ENCODE assay signal across 20 cellular contexts in genomic region chrX:30296408-30297254, GRCh38.
"Had no signal": no experiment of that assay in that cellular context is flagged by ENCODE, and none has a peak within 500 bp of the region (broad histone marks: within the 10 kb centered on the region; RNA-seq: fewer than 3 reads in every experiment).

No MANE protein-coding gene starts in this region.

- H3K36me3 ChIP-seq: adrenal gland, neutrophil, pancreas, right lobe of liver, suprapubic skin, transverse colon, uterus, WERI-Rb-1 had no signal

- DNase-seq: activated CD4-positive, alpha-beta T cell treated with anti-CD3 and anti-CD28 coated beads for 1 hour; activated gamma-delta T cell treated with Interleukin-2 at 50 U/mL for 16 hours; adrenal gland; cerebellar nuclear complex; cortex of kidney; effector CD4-positive, alpha-beta T cell; hypothalamus; pancreas; right lobe of liver; small intestine; stimulated activated CD4-positive, alpha-beta T cell treated with anti-CD3 and anti-CD28 coated beads, Interleukin-15, amount 100 ng/mL, for 24 hours; stimulated activated CD4-positive, alpha-beta T cell treated with anti-CD3 and anti-CD28 coated beads, Interleukin-2, amount 100 ng/mL, for 48 hours; transverse colon; uterus; WERI-Rb-1 had no signal

- H3K4me1 ChIP-seq: pancreas, right lobe of liver, suprapubic skin, transverse colon, uterus had no signal

- H3K27ac ChIP-seq: adrenal gland, neutrophil, pancreas, right lobe of liver, suprapubic skin, transverse colon, uterus, WERI-Rb-1 had no signal

- H3K27me3 ChIP-seq: neutrophil, right lobe of liver, suprapubic skin, transverse colon, uterus had no signal

- ATAC-seq: left lobe of liver; natural killer cell treated with Interleukin-12 subunit alpha and Interleukin-12 subunit beta and Interleukin-15 and Interleukin-18, amount 100 ng/mL, for 72 hours; right lobe of liver had no signal

- H3K4me3 ChIP-seq: adrenal gland, lung, pancreas, right lobe of liver, suprapubic skin, transverse colon, uterus had no signal

- H3K9me3 ChIP-seq: adrenal gland, neutrophil, pancreas, right lobe of liver, suprapubic skin, transverse colon, uterus had no signal
